Comparison of ENCODE assay signal across 1 cellular context in genomic region chr5:175880213-175880612, GRCh38.
TF ChIP-seq lines count a peak whose summit lies in the region.

No MANE protein-coding gene starts in this region.

TF ChIP-seq in HepG2, 621 proteins besides CTCF, POLR2A, EP300 and RAD21:
- TF ChIP-seq SKIL (CRISPR knock-in tag; IDR thresholded peaks at IDR 0.05; ENCODE audit: borderline replicate concordance) (no peak), ZBTB10 (CRISPR knock-in tag; IDR thresholded peaks at IDR 0.05; ENCODE audit: borderline replicate concordance) (peak; percentile 89; the same call in 1 of the 2 replicates), ZNF879 (CRISPR knock-in tag; IDR thresholded peaks at IDR 0.05) (no peak), NR2F1 (CRISPR knock-in tag; IDR thresholded peaks at IDR 0.05) (peak; percentile 42 to 64; a peak in 1 of 4 replicates), HNF4G (IDR thresholded peaks at IDR 0.05; ENCODE audit: borderline replicate concordance, low read depth, low read length) (peak; percentile 29; the same call in 1 of the 2 replicates), HNF4G (CRISPR knock-in tag; IDR thresholded peaks at IDR 0.05; ENCODE audit: borderline replicate concordance, low read depth) (no peak), ZNF263 (CRISPR knock-in tag; IDR thresholded peaks at IDR 0.05) (0 out of 2 replicates have a peak, but pooled peaks have one; percentile 32), ARID2 (CRISPR knock-in tag; IDR thresholded peaks at IDR 0.05; ENCODE audit: borderline replicate concordance) (no peak), ZNF687 (CRISPR knock-in tag; IDR thresholded peaks at IDR 0.05) (peak; percentile 45; the same call in 1 of the 2 replicates), NR2F2 (IDR thresholded peaks at IDR 0.05; ENCODE audit: borderline replicate concordance, low read depth) (0 out of 2 replicates have a peak, but pooled peaks have one; percentile 55), PHF21A (CRISPR knock-in tag; IDR thresholded peaks at IDR 0.05) (no peak), NR2C2 (CRISPR knock-in tag; IDR thresholded peaks at IDR 0.05; ENCODE audit: borderline replicate concordance) (peak; percentile 81), NR2F6 (IDR thresholded peaks at IDR 0.05) (peak; percentile 92), NR2F6 (CRISPR knock-in tag; IDR thresholded peaks at IDR 0.05) (peak; percentile 88), AGO2 (optimal IDR thresholded peaks at IDR 0.05; ENCODE audit: low read depth, low read length) (peak; percentile 51), ZNF773 (CRISPR knock-in tag; IDR thresholded peaks at IDR 0.05; ENCODE audit: borderline replicate concordance) (no peak), RXRA (CRISPR knock-in tag; IDR thresholded peaks at IDR 0.05) (peak; percentile 64; the same call in 1 of the 2 replicates), RNF2 (conservative IDR thresholded peaks at IDR 0.05; ENCODE audit: low read depth) (no peak), TEAD3 (CRISPR knock-in tag; optimal IDR thresholded peaks at IDR 0.05; ENCODE audit: borderline replicate concordance) (peak; percentile 67), HNF4A (CRISPR knock-in tag; IDR thresholded peaks at IDR 0.05) (peak; percentile 60), TBX3 (IDR thresholded peaks at IDR 0.05; ENCODE audit: borderline replicate concordance) (no peak), PATZ1 (CRISPR knock-in tag; IDR thresholded peaks at IDR 0.05) (peak; percentile 46; the same call in 1 of the 2 replicates), RARA (CRISPR knock-in tag; IDR thresholded peaks at IDR 0.05) (peak; percentile 43; the same call in 1 of the 2 replicates), FOSL2 (CRISPR knock-in tag; IDR thresholded peaks at IDR 0.05) (0 out of 2 replicates have a peak, but pooled peaks have one; percentile 16)
